In genomic region chr4:186762865-186763264, GRCh38 we compare ENCODE assay signal across 1 cellular context.
TF ChIP-seq lines count a peak whose summit lies in the region.

No MANE protein-coding gene starts in this region.

TF ChIP-seq in HCT116, 20 proteins besides CTCF, POLR2A, EP300 and RAD21 (continued from another document):
- no peak for TF ChIP-seq REST (IDR thresholded peaks at IDR 0.05; ENCODE audit: low read depth)
